Comparison of ENCODE assay signal across 16 cellular contexts in genomic region chr11:93622043-93622442, GRCh38. TPM values are rescaled to one million over a fixed set of nuclear protein-coding genes. Genes with fewer than 3 reads are reported as not detected.
DNase-seq lines count a peak whose midpoint lies in the region; ATAC-seq and TF ChIP-seq lines count a peak whose summit lies in the region.
"Had no signal": no experiment of that assay in that cellular context is flagged by ENCODE, and none has a peak within 500 bp of the region (broad histone marks: within the 10 kb centered on the region; RNA-seq: fewer than 3 reads in every experiment).

No MANE protein-coding gene starts in this region.

- no peaks in the 10 kb centered on the region for H3K27me3 ChIP-seq in right lobe of liver

- peak; percentile 30 for DNase-seq in EH (ENCODE audit: low read depth)
- DNase-seq in SK-MEL-5 (ENCODE audit: low read depth, low spot score): peak; percentile 7
- DNase-seq in right lobe of liver: peak in 1 of 3 donors; percentile 47
- DNase-seq in NCI-H524 treated with DMSO at 0.1 percent for 48 hours (lab: John Stamatoyannopoulos, UW): no peak
- no peak for DNase-seq in iPS-NIHi7 (ENCODE audit: extremely low spot score)
- DNase-seq: activated CD4-positive, CD25-positive, alpha-beta regulatory T cell; activated T-cell treated with anti-CD3 and anti-CD28 coated beads, Interleukin-2, amount 50 U/mL, for 4 hours; COR-L47; foreskin melanocyte; natural killer cell; NCI-H1417; NCI-H526 treated with DMSO at 0.1 percent for 48 hours had no signal

- in situ Hi-C loops in SK-MEL-5 (cut with HindIII; ENCODE audit: low pct_unique_long_range_greater_than_20kb, low sequenced_read_pairs): no loop called here

- TF ChIP-seq POLR2A in right lobe of liver (IDR thresholded peaks at IDR 0.05): no peak

- no peaks in the 10 kb centered on the region for H3K36me3 ChIP-seq in right lobe of liver

- H3K4me3 ChIP-seq in right lobe of liver: no peak overlapping the region
- H3K4me3 ChIP-seq: GM23338 had no signal

- H3K9me3 ChIP-seq in right lobe of liver: no peaks in the 10 kb centered on the region

- no peak overlapping the region for H3K27ac ChIP-seq in right lobe of liver

- no peaks in the 10 kb centered on the region for H3K4me1 ChIP-seq in right lobe of liver

- peak; percentile 44 to 59 (median 50) for TF ChIP-seq CTCF in right lobe of liver (IDR thresholded peaks at IDR 0.05)

- intact Hi-C loops in right lobe of liver (cut with DNase I): loop anchor here in 1 of 2 donors (10.0 kb wide), 1 partner anchor 387 kb away; no protein-coding TSS in a partner anchor

- ATAC-seq in HG02885 (IDR thresholded peaks at IDR 0.05; ENCODE audit: poor library complexity, unreplicated experiment) (peak; percentile 32), right lobe of liver (peak; percentile 81 to 92 (median 86)), HG03039 (IDR thresholded peaks at IDR 0.05; ENCODE audit: unreplicated experiment) (no peak), HG03439 (IDR thresholded peaks at IDR 0.05; ENCODE audit: unreplicated experiment) (no peak)
- ATAC-seq: activated T-cell treated with anti-CD3 and anti-CD28 coated beads, Interleukin-2, amount 50 U/mL, for 4 hours; GM23338; natural killer cell had no signal

RNA-seq across cellular contexts. Expression of gene CEP295, which starts 39.4 kb away (rescaled TPM):
- 12.9 and 15.4 TPM in 2 replicates for total RNA-seq in SK-MEL-5 (2014; rRNA removed; shearing (Covaris generic))
- polyA plus RNA-seq in SK-MEL-5 (2015; cell fraction: cytosol; rRNA removed): 4.5 and 8.6 TPM in 2 replicates
- polyA plus RNA-seq in SK-MEL-5 (2015; cell fraction: nucleus; rRNA removed): 29.7 and 36.0 TPM in 2 replicates
- total RNA-seq in right lobe of liver: 10 to 100 TPM in 1 of 6 experiments, 1 to 10 TPM in 5; 3.2 to 10.6 (median 3.9) TPM

Comparison
In these comparisons a context has a peak if more than half of its experiments do, and no peak if none do; other contexts are left out.
1. DNase-seq: peak in EH (single experiment) and SK-MEL-5 (single experiment); none in NCI-H524 treated with DMSO at 0.1 percent for 48 hours (single experiment) and iPS-NIHi7 (single experiment).
2. ATAC-seq: peak in HG02885 (single experiment) and right lobe of liver (4 of 4); none in HG03039 (single experiment) and HG03439 (single experiment).